Comparison of ENCODE assay signal across 27 cellular contexts in the genomic region with DNA sequence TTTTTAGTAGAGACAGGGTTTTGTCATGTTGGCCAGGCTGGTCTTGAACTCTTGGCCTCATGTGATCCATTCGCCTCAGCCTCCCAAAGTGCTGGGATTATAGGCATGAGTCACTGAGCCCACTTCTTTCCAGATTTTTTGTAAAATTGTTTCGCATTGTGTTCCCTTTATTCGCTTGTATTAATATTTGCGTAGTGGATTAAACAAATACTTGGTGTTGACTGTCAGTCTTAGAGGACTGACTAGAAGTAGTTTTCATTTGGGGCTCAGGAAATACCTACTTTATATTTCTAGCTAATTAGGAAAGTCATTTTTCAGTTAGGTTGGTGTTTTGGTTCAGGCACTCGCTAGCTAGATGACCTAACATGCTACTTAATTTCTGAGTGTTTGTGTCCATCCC.
"Had no signal": no experiment of that assay in that cellular context is flagged by ENCODE, and none has a peak within 500 bp of the region (broad histone marks: within the 10 kb centered on the region; RNA-seq: fewer than 3 reads in every experiment).

No MANE protein-coding gene starts in this region.

- H3K27me3 ChIP-seq: esophagus squamous epithelium, heart right ventricle, spleen, thyroid gland had no signal

- H3K4me3 Mint-ChIP-seq: activated CD4-positive, alpha-beta memory T cell treated with anti-CD3 and anti-CD28 coated beads, Interleukin-2, amount 10 ng/mL, durations not matched to agents 7 days and 5 days; activated CD4-positive, alpha-beta T cell treated with anti-CD3 and anti-CD28 coated beads, Interleukin-2, amount 10 ng/mL, durations not matched to agents 24 days and 14 days; activated naive CD8-positive, alpha-beta T cell; activated T-cell treated with anti-CD3 and anti-CD28 coated beads, Interleukin-2, amount 50 U/mL, for 4 hours; brain; mesothelial cell of epicardium; stimulated activated naive CD8-positive, alpha-beta T cell treated with anti-CD3 and anti-CD28 coated beads, Interleukin-15, Interleukin-2, amounts not matched to agents 100 ng/mL and 50 ng/mL, for 24 hours had no signal

- H3K9me3 Mint-ChIP-seq: activated CD4-positive, alpha-beta memory T cell treated with anti-CD3 and anti-CD28 coated beads, Interleukin-2, amount 10 ng/mL, durations not matched to agents 7 days and 5 days; activated CD4-positive, alpha-beta T cell treated with anti-CD3 and anti-CD28 coated beads, Interleukin-2, amount 10 ng/mL, durations not matched to agents 24 days and 14 days; activated T-cell treated with anti-CD3 and anti-CD28 coated beads, Interleukin-2, amount 50 U/mL, for 4 hours; activated T-helper 2 cell treated with anti-CD3 and anti-CD28 coated beads, Interferon-gamma antibody, Interleukin-2, Interleukin-4, amounts not matched to agents 10 μg/mL and 5 μg/mL and 100 μg/mL, durations not matched to agents 14 hours and 24 hours and 36 hours; brain; mesothelial cell of epicardium; naive thymus-derived CD4-positive, alpha-beta T cell; stimulated activated naive CD8-positive, alpha-beta T cell treated with anti-CD3 and anti-CD28 coated beads, Interleukin-15, Interleukin-2, amounts not matched to agents 100 ng/mL and 50 ng/mL, for 24 hours had no signal

- H3K9me3 ChIP-seq: esophagus squamous epithelium, heart right ventricle, left ventricle myocardium inferior, spleen, thyroid gland had no signal

- H3K27ac ChIP-seq: epithelial cell of prostate, esophagus squamous epithelium, heart right ventricle, left ventricle myocardium inferior, SK-N-MC, spleen, thyroid gland, WERI-Rb-1 had no signal

- DNase-seq: activated CD4-positive, alpha-beta memory T cell treated with anti-CD3 and anti-CD28 coated beads, Interleukin-2, amount 10 ng/mL, durations not matched to agents 7 days and 5 days; activated CD4-positive, CD25-positive, alpha-beta regulatory T cell treated with anti-CD3 and anti-CD28 coated beads, Interleukin-2, amount 50 U/mL, for 72 hours; activated CD8-positive, alpha-beta memory T cell treated with anti-CD3 and anti-CD28 coated beads, Interleukin-2, amount 50 U/mL, for 48 hours; activated T-cell treated with anti-CD3 and anti-CD28 coated beads, Interleukin-2, amount 50 U/mL, for 4 hours; anterior cingulate cortex; caudate nucleus; cortex of kidney; esophagus squamous epithelium; foreskin melanocyte; heart right ventricle; left ventricle myocardium inferior; naive thymus-derived CD4-positive, alpha-beta T cell; right cardiac atrium; spleen; stimulated activated CD4-positive, alpha-beta T cell treated with anti-CD3 and anti-CD28 coated beads, Interleukin-2, amount 100 ng/mL, for 48 hours; substantia nigra; thyroid gland; WERI-Rb-1 had no signal

- FAIRE-seq: TTC549 had no signal

- ATAC-seq: activated T-cell treated with anti-CD3 and anti-CD28 coated beads, Interleukin-2, amount 50 U/mL, for 4 hours; heart right ventricle; naive thymus-derived CD4-positive, alpha-beta T cell; right cardiac atrium had no signal

- H3K27me3 Mint-ChIP-seq: activated CD4-positive, alpha-beta memory T cell treated with anti-CD3 and anti-CD28 coated beads, Interleukin-2, amount 10 ng/mL, durations not matched to agents 7 days and 5 days; activated CD4-positive, alpha-beta T cell treated with anti-CD3 and anti-CD28 coated beads, Interleukin-2, amount 10 ng/mL, durations not matched to agents 24 days and 14 days; activated naive CD8-positive, alpha-beta T cell; brain; naive thymus-derived CD4-positive, alpha-beta T cell; stimulated activated naive CD8-positive, alpha-beta T cell treated with anti-CD3 and anti-CD28 coated beads, Interleukin-15, Interleukin-2, amounts not matched to agents 100 ng/mL and 50 ng/mL, for 24 hours had no signal

- H3K4me3 ChIP-seq: esophagus squamous epithelium, heart right ventricle, left ventricle myocardium inferior, SK-N-MC, spleen, thyroid gland had no signal

- H3K27ac Mint-ChIP-seq: activated CD4-positive, alpha-beta memory T cell treated with anti-CD3 and anti-CD28 coated beads, Interleukin-2, amount 10 ng/mL, durations not matched to agents 7 days and 5 days; activated CD4-positive, alpha-beta T cell treated with anti-CD3 and anti-CD28 coated beads, Interleukin-2, amount 10 ng/mL, durations not matched to agents 24 days and 14 days; activated naive CD8-positive, alpha-beta T cell; activated T-helper 2 cell treated with anti-CD3 and anti-CD28 coated beads, Interferon-gamma antibody, Interleukin-2, Interleukin-4, amounts not matched to agents 10 μg/mL and 5 μg/mL and 100 μg/mL, durations not matched to agents 14 hours and 24 hours and 36 hours; mesothelial cell of epicardium; stimulated activated naive CD8-positive, alpha-beta T cell treated with anti-CD3 and anti-CD28 coated beads, Interleukin-15, Interleukin-2, amounts not matched to agents 100 ng/mL and 50 ng/mL, for 24 hours had no signal
